In genomic region chr21:41913230-41913629, GRCh38 we compare ENCODE assay signal across 7 cellular contexts.
"Had no signal": no experiment of that assay in that cellular context is flagged by ENCODE, and none has a peak within 500 bp of the region (broad histone marks: within the 10 kb centered on the region; RNA-seq: fewer than 3 reads in every experiment).

No MANE protein-coding gene starts in this region.

- H3K27ac ChIP-seq: GM23248 had no signal

- H3K9me3 ChIP-seq: HAP-1 had no signal

- DNase-seq: GM23248, GOT3, H7, HFFc6, IMR-90 had no signal

- H3K4me1 ChIP-seq: HAP-1 had no signal

- H3K4me3 ChIP-seq: GM23248, HAP-1, K562 had no signal

- H3K9ac ChIP-seq: GM23248 had no signal

- H2AFZ ChIP-seq: GM23248 had no signal
